Comparison of ENCODE assay signal across 15 cellular contexts in genomic region chr6:132491303-132491702, GRCh38. TPM values are rescaled to one million over a fixed set of nuclear protein-coding genes. Genes with fewer than 3 reads are reported as not detected.
DNase-seq lines count a peak whose midpoint lies in the region; ATAC-seq, FAIRE-seq and TF ChIP-seq lines count a peak whose summit lies in the region.
"Had no signal": no experiment of that assay in that cellular context is flagged by ENCODE, and none has a peak within 500 bp of the region (broad histone marks: within the 10 kb centered on the region; RNA-seq: fewer than 3 reads in every experiment).

No MANE protein-coding gene starts in this region.

- in situ Hi-C loops in astrocyte of the cerebellum (cut with HindIII; ENCODE audit: low sequenced_read_pairs) = no loop called here

- H3K27me3 Mint-ChIP-seq in activated CD8-positive, alpha-beta memory T cell treated with anti-CD3 and anti-CD28 coated beads, Interleukin-2, amount 10 ng/mL, durations not matched to agents 7 days and 5 days = no peaks in the 10 kb centered on the region
- H3K27me3 Mint-ChIP-seq in T-cell = no peaks in the 10 kb centered on the region
- H3K27me3 Mint-ChIP-seq: dendritic cell treated with granulocyte-macrophage colony-stimulating factor and Interleukin-4, amounts not matched to agents 40 ng/mL and 50 ng/mL, for 4 days had no signal

- H3K36me3 ChIP-seq in A673 (ENCODE audit: insufficient read depth, low read length, poor library complexity, severe bottlenecking) = no peaks in the 10 kb centered on the region
- H3K36me3 ChIP-seq in sigmoid colon = no peaks in the 10 kb centered on the region

- FAIRE-seq in GM12891 (lab: Jason Lieb, UNC) = peak; percentile 9

- intact Hi-C loops in A673 (cut with micrococcal nuclease; ENCODE audit: unreplicated experiment) (no loop called here), left ventricle myocardium superior (cut with micrococcal nuclease) (no loop called here), sigmoid colon (cut with DNase I) (loop anchor here (10.0 kb wide), 1 partner anchor 547 kb away; no protein-coding TSS in a partner anchor)

- no peak overlapping the region for H3K4me3 Mint-ChIP-seq in activated CD8-positive, alpha-beta memory T cell treated with anti-CD3 and anti-CD28 coated beads, Interleukin-2, amount 10 ng/mL, durations not matched to agents 7 days and 5 days
- H3K4me3 Mint-ChIP-seq in T-cell = no peak overlapping the region
- H3K4me3 Mint-ChIP-seq: activated T-cell treated with anti-CD3 and anti-CD28 coated beads, Interleukin-2, amount 50 U/mL, for 72 hours; CD8-positive, alpha-beta T cell; dendritic cell treated with granulocyte-macrophage colony-stimulating factor and Interleukin-4, amounts not matched to agents 40 ng/mL and 50 ng/mL, for 4 days had no signal

- TF ChIP-seq EP300 in sigmoid colon (IDR thresholded peaks at IDR 0.05) = no peak

- no peaks in the 10 kb centered on the region for H3K9me3 Mint-ChIP-seq in activated CD8-positive, alpha-beta memory T cell treated with anti-CD3 and anti-CD28 coated beads, Interleukin-2, amount 10 ng/mL, durations not matched to agents 7 days and 5 days (ENCODE audit: low read depth)
- H3K9me3 Mint-ChIP-seq in T-cell = peaks cover 0 to 13% (median 3%) of the 10 kb centered on the region in 3 donors
- H3K9me3 Mint-ChIP-seq: CD8-positive, alpha-beta T cell; dendritic cell treated with granulocyte-macrophage colony-stimulating factor and Interleukin-4, amounts not matched to agents 40 ng/mL and 50 ng/mL, for 4 days had no signal

- peaks cover 12% of the 10 kb centered on the region for H3K4me1 ChIP-seq in A673 (ENCODE audit: insufficient read depth, low read length, poor library complexity, severe bottlenecking)
- H3K4me1 ChIP-seq in sigmoid colon = peaks cover 0 to 45% (median 29%) of the 10 kb centered on the region in 4 donors

- peaks cover 30% of the 10 kb centered on the region for H3K4me1 Mint-ChIP-seq in activated CD8-positive, alpha-beta memory T cell treated with anti-CD3 and anti-CD28 coated beads, Interleukin-2, amount 10 ng/mL, durations not matched to agents 7 days and 5 days
- peaks cover 28 to 42% (median 38%) of the 10 kb centered on the region in 3 donors for H3K4me1 Mint-ChIP-seq in T-cell

- CTCF ChIA-PET in A673 (lab: Charles Lee) (no interaction called here), T-cell (lab: Charles Lee) (no interaction called here)
- CTCF ChIA-PET in activated CD8-positive, alpha-beta memory T cell treated with anti-CD3 and anti-CD28 coated beads, Interleukin-2, amount 10 ng/mL, durations not matched to agents 7 days and 5 days (lab: Charles Lee) = no interaction called here

- TF ChIP-seq CTCF in A673 (conservative IDR thresholded peaks at IDR 0.05; ENCODE audit: low read depth, low read length) = no peak
- no peak for TF ChIP-seq CTCF in astrocyte of the cerebellum (IDR thresholded peaks at IDR 0.05; ENCODE audit: low read depth, low read length, missing control alignments)
- no peak for TF ChIP-seq CTCF in sigmoid colon (IDR thresholded peaks at IDR 0.05)

- ATAC-seq in left ventricle myocardium superior (peak; percentile 46), GM18520 (IDR thresholded peaks at IDR 0.05; ENCODE audit: unreplicated experiment) (no peak), T-cell (replicated peaks in 1 of 4) (no peak)
- ATAC-seq in activated CD8-positive, alpha-beta memory T cell treated with anti-CD3 and anti-CD28 coated beads, Interleukin-2, amount 10 ng/mL, durations not matched to agents 7 days and 5 days = no peak
- ATAC-seq: CD8-positive, alpha-beta T cell had no signal

- no TSS peak for BruUV-seq in A673 (replicated peaks; lab: Mats Ljungman, UMichigan)

- H3K4me3 ChIP-seq in A673 (ENCODE audit: low read depth, low read length, poor library complexity, severe bottlenecking) = no peak overlapping the region
- no peak overlapping the region for H3K4me3 ChIP-seq in astrocyte of the cerebellum (ENCODE audit: low read depth, low read length)
- no peak overlapping the region for H3K4me3 ChIP-seq in sigmoid colon

- H3K27me3 ChIP-seq in A673 (replicated peaks; ENCODE audit: insufficient read depth, low read depth, low read length, poor library complexity) (no peaks in the 10 kb centered on the region), sigmoid colon (no peaks in the 10 kb centered on the region)

- H3K9me3 ChIP-seq in A673 (ENCODE audit: low read depth, low read length, poor library complexity, severe bottlenecking) (no peaks in the 10 kb centered on the region), sigmoid colon (no peaks in the 10 kb centered on the region)

- no peak overlapping the region for H3K27ac Mint-ChIP-seq in activated CD8-positive, alpha-beta memory T cell treated with anti-CD3 and anti-CD28 coated beads, Interleukin-2, amount 10 ng/mL, durations not matched to agents 7 days and 5 days
- H3K27ac Mint-ChIP-seq in T-cell = no peak overlapping the region
- H3K27ac Mint-ChIP-seq: activated T-cell treated with anti-CD3 and anti-CD28 coated beads, Interleukin-2, amount 50 U/mL, for 72 hours; CD8-positive, alpha-beta T cell; dendritic cell treated with granulocyte-macrophage colony-stimulating factor and Interleukin-4, amounts not matched to agents 40 ng/mL and 50 ng/mL, for 4 days had no signal

- peak; percentile 61 for DNase-seq in A673 (ENCODE audit: low spot score)
- DNase-seq in GM12891 (ENCODE audit: insufficient read length, low spot score) = no peak
- peak; percentile 40 for DNase-seq in astrocyte of the cerebellum (ENCODE audit: low read depth)
- no peak for DNase-seq in left ventricle myocardium superior
- no peak for DNase-seq in sigmoid colon
- no peak for DNase-seq in activated CD8-positive, alpha-beta memory T cell treated with anti-CD3 and anti-CD28 coated beads, Interleukin-2, amount 10 ng/mL, durations not matched to agents 7 days and 5 days
- DNase-seq in T-cell = no peak
- DNase-seq: CD8-positive, alpha-beta T cell; NCI-H1048; T-helper 2 cell had no signal

- no peak for TF ChIP-seq POLR2A in GM12891 (IDR thresholded peaks at IDR 0.05; ENCODE audit: low read depth, low read length)
- no peak for TF ChIP-seq POLR2A in sigmoid colon (IDR thresholded peaks at IDR 0.05)

- POLR2A ChIA-PET in A673 (lab: Charles Lee; ENCODE audit: low non-redundant PET) = no interaction called here
- POLR2A ChIA-PET in T-cell (lab: Charles Lee) = no interaction called here

- H3K27ac ChIP-seq in A673 (ENCODE audit: low read depth, low read length, poor library complexity, severe bottlenecking) (no peak overlapping the region), sigmoid colon (peak overlapping the region in 1 of 4 donors; percentile 33)

- WGBS in sigmoid colon, 2 donors = 83 to 88% methylated on average over 5 of the region's 5 CpGs

- peaks cover 18% of the 10 kb centered on the region for H3K36me3 Mint-ChIP-seq in activated CD8-positive, alpha-beta memory T cell treated with anti-CD3 and anti-CD28 coated beads, Interleukin-2, amount 10 ng/mL, durations not matched to agents 7 days and 5 days
- H3K36me3 Mint-ChIP-seq in T-cell = peaks cover 29% of the 10 kb centered on the region

TF ChIP-seq in GM12891, 5 proteins besides CTCF, POLR2A, EP300 and RAD21:
- TF ChIP-seq PAX5 (IDR thresholded peaks at IDR 0.05; ENCODE audit: insufficient read depth, low read length, severe bottlenecking) (no peak), TAF1 (IDR thresholded peaks at IDR 0.05; ENCODE audit: low read depth, low read length) (no peak), POLR2AphosphoS5 (IDR thresholded peaks at IDR 0.05; ENCODE audit: low read depth, low read length) (no peak), SPI1 (IDR thresholded peaks at IDR 0.05; ENCODE audit: low read depth, low read length) (no peak), POU2F2 (IDR thresholded peaks at IDR 0.05; ENCODE audit: low read depth, low read length) (no peak)

RNA-seq across cellular contexts. Expression of gene STX7, which starts 21.6 kb away (rescaled TPM):
- total RNA-seq in A673 (2021) = 19.5 and 22.4 TPM in 2 replicates
- 27.0 TPM for polyA plus RNA-seq in GM12891 (2012; ENCODE audit: low read depth, missing spikeins)
- 59.0 TPM for total RNA-seq in left ventricle myocardium superior
- total RNA-seq in sigmoid colon = 10 to 100 TPM; 44.6 to 72.5 (median 55.1) TPM
- 10 to 100 TPM; 27.1 to 35.8 (median 28.8) TPM for polyA plus RNA-seq in sigmoid colon
- 10 to 100 TPM; 17.2 to 19.5 TPM for total RNA-seq in activated CD8-positive, alpha-beta memory T cell treated with anti-CD3 and anti-CD28 coated beads, Interleukin-2, amount 10 ng/mL, durations not matched to agents 7 days and 5 days
- total RNA-seq in T-cell = 10 to 100 TPM; 13.3 to 27.4 (median 20.9) TPM

RNA-seq across cellular contexts. Expression of gene TAAR9, which starts 46.8 kb away (rescaled TPM):
- total RNA-seq in A673 (2021) = not detected in 2 replicates
- polyA plus RNA-seq in GM12891 (2012; ENCODE audit: low read depth, missing spikeins) = not detected
- not detected for total RNA-seq in left ventricle myocardium superior
- not detected for total RNA-seq in sigmoid colon
- polyA plus RNA-seq in sigmoid colon = not detected
- total RNA-seq in activated CD8-positive, alpha-beta memory T cell treated with anti-CD3 and anti-CD28 coated beads, Interleukin-2, amount 10 ng/mL, durations not matched to agents 7 days and 5 days = not detected
- not detected for total RNA-seq in T-cell
- total RNA-seq: activated T-cell treated with anti-CD3 and anti-CD28 coated beads, Interleukin-2, amount 50 U/mL, for 72 hours; CD8-positive, alpha-beta T cell; ureter had no signal
- polyA plus RNA-seq: neural cell had no signal

Comparison
In these comparisons a context has a peak if more than half of its experiments do, and no peak if none do; other contexts are left out.
1. DNase-seq: peak in A673 (single experiment) and astrocyte of the cerebellum (single experiment); none in GM12891 (single experiment), left ventricle myocardium superior (single experiment), sigmoid colon (single experiment), activated CD8-positive, alpha-beta memory T cell treated with anti-CD3 and anti-CD28 coated beads, Interleukin-2, amount 10 ng/mL, durations not matched to agents 7 days and 5 days (single experiment) and T-cell (0 of 34).